Comparison of ENCODE assay signal across 9 cellular contexts in genomic region chr14:100850841-100851585, GRCh38. TPM values are rescaled to one million over a fixed set of nuclear protein-coding genes. Genes with fewer than 3 reads are reported as not detected.
DNase-seq lines count a peak whose midpoint lies in the region; ATAC-seq, FAIRE-seq and TF ChIP-seq lines count a peak whose summit lies in the region.
"Had no signal": no experiment of that assay in that cellular context is flagged by ENCODE, and none has a peak within 500 bp of the region (broad histone marks: within the 10 kb centered on the region; RNA-seq: fewer than 3 reads in every experiment).

No MANE protein-coding gene starts in this region.

- H3K4me2 ChIP-seq in OCI-LY1 (ENCODE audit: low read length): no peak overlapping the region
- H3K4me2 ChIP-seq: BLaER1 had no signal

- 83% methylated on average over 8 of the region's 8 CpGs for WGBS in prostate gland

- peak; percentile 26 to 59 (median 42) for DNase-seq in NCI-H1417 (lab: John Stamatoyannopoulos, UW)
- no peak for DNase-seq in NCI-H1417 treated with DMSO at 0.1 percent for 48 hours (lab: John Stamatoyannopoulos, UW)
- DNase-seq in activated T-cell treated with anti-CD3 and anti-CD28 coated beads for 24 hours (ENCODE audit: low read depth): peak; percentile 72
- DNase-seq in fibroblast of the aortic adventitia (ENCODE audit: low read depth): no peak
- peak; percentile 56 for DNase-seq in prostate gland (ENCODE audit: low spot score)
- DNase-seq in frontal cortex (ENCODE audit: low spot score in 2 of 2): no peak

- H3K9me2 ChIP-seq in OCI-LY1 (ENCODE audit: low read depth, low read length): no peaks in the 10 kb centered on the region

- H3K4me3 ChIP-seq in OCI-LY1 (ENCODE audit: low read depth, low read length, poor library complexity, severe bottlenecking) (no peak overlapping the region), fibroblast of the aortic adventitia (ENCODE audit: low read depth, low read length) (no peak overlapping the region), prostate gland (no peak overlapping the region)
- H3K4me3 ChIP-seq: BLaER1 had no signal

- H3K4me1 ChIP-seq in OCI-LY1 (ENCODE audit: insufficient read depth, low read length, severe bottlenecking) (no peaks in the 10 kb centered on the region), prostate gland (replicated peaks) (no peaks in the 10 kb centered on the region)

- peak; percentile 81 for TF ChIP-seq CTCF in OCI-LY1 (IDR thresholded peaks at IDR 0.05; ENCODE audit: low read length)
- TF ChIP-seq CTCF in fibroblast of the aortic adventitia (IDR thresholded peaks at IDR 0.05; ENCODE audit: insufficient read depth, low read length): peak; percentile 59
- TF ChIP-seq CTCF in prostate gland (IDR thresholded peaks at IDR 0.05): peak; percentile 68 to 88 (median 72)

- H3K79me2 ChIP-seq in OCI-LY1 (ENCODE audit: insufficient read depth, low read length): no peaks in the 10 kb centered on the region

- FAIRE-seq in frontal cortex (lab: Jason Lieb, UNC): no peak

- H3K27me3 ChIP-seq in OCI-LY1 (ENCODE audit: insufficient read depth, low read length) (peaks cover 3% of the 10 kb centered on the region; the same call in 1 of the 2 replicates), prostate gland (replicated peaks; ENCODE audit: insufficient read depth) (no peaks in the 10 kb centered on the region)
- H3K27me3 ChIP-seq: BLaER1 had no signal

- intact Hi-C loops in prostate gland (cut with DNase I): loop anchor here (10.0 kb wide), 1 partner anchor 704 kb away; no protein-coding TSS in a partner anchor

- no peak overlapping the region for H2AFZ ChIP-seq in OCI-LY1 (ENCODE audit: low read length)

- TF ChIP-seq POLR2A in prostate gland (IDR thresholded peaks at IDR 0.05): no peak

- H3K9me3 ChIP-seq in OCI-LY1 (ENCODE audit: low read length) (no peaks in the 10 kb centered on the region), prostate gland (no peaks in the 10 kb centered on the region)
- H3K9me3 ChIP-seq: BLaER1 had no signal

- H3K27ac ChIP-seq in OCI-LY1 (ENCODE audit: low read depth, low read length, poor library complexity, severe bottlenecking) (no peak overlapping the region), prostate gland (no peak overlapping the region)
- H3K27ac ChIP-seq: BLaER1 had no signal

- ATAC-seq in HG03066 (IDR thresholded peaks at IDR 0.05; ENCODE audit: low read depth, unreplicated experiment): peak; percentile 66

- H4K20me1 ChIP-seq in OCI-LY1 (ENCODE audit: insufficient read depth, low read length): no peaks in the 10 kb centered on the region
- H4K20me1 ChIP-seq: BLaER1 had no signal

- H3K9ac ChIP-seq in OCI-LY1 (ENCODE audit: low read length): no peak overlapping the region
- H3K9ac ChIP-seq: BLaER1 had no signal

- no peaks in the 10 kb centered on the region for H3F3A ChIP-seq in OCI-LY1 (ENCODE audit: insufficient read depth, low read length)

- H3K36me3 ChIP-seq in OCI-LY1 (ENCODE audit: insufficient read depth, low read length): no peaks in the 10 kb centered on the region
- H3K36me3 ChIP-seq in prostate gland: no peaks in the 10 kb centered on the region
- H3K36me3 ChIP-seq: BLaER1 had no signal

RNA-seq across cellular contexts. Expression of gene MEG3, which starts 25.1 kb away (rescaled TPM):
- 155 and 168 TPM in 2 replicates for total RNA-seq in fibroblast of the aortic adventitia (ENCODE audit: low replicate concordance)
- total RNA-seq in prostate gland: 100 to 1,000 TPM in 1 of 2 donors, 10 to 100 TPM in 1; 21.9 to 135 TPM
- 95.4 TPM for total RNA-seq in frontal cortex

RNA-seq across cellular contexts. Expression of gene RTL1, which starts 52.5 kb away (rescaled TPM):
- total RNA-seq in fibroblast of the aortic adventitia (ENCODE audit: low replicate concordance) (not detected in 2 replicates), prostate gland (under 1 TPM in 1 of 2 donors, not detected in 1; 0.80 TPM), frontal cortex (not detected)

Comparison
In these comparisons a context has a peak if more than half of its experiments do, and no peak if none do; other contexts are left out.
1. DNase-seq: peak in NCI-H1417 (3 of 3), activated T-cell treated with anti-CD3 and anti-CD28 coated beads for 24 hours (single experiment) and prostate gland (single experiment); none in NCI-H1417 treated with DMSO at 0.1 percent for 48 hours (single experiment), fibroblast of the aortic adventitia (single experiment) and frontal cortex (0 of 2).
2. Peak in every context shown above with its lines, with median percentiles within 50 percentile points of each other: CTCF ChIP-seq.